29 cellular contexts compared by ENCODE assay signal in genomic region chr2:54986266-54986665, GRCh38.
DNase-seq lines count a peak whose midpoint lies in the region; ATAC-seq, FAIRE-seq and TF ChIP-seq lines count a peak whose summit lies in the region.
"Had no signal": no experiment of that assay in that cellular context is flagged by ENCODE, and none has a peak within 500 bp of the region (broad histone marks: within the 10 kb centered on the region; RNA-seq: fewer than 3 reads in every experiment).

No MANE protein-coding gene starts in this region.

- no peaks in the 10 kb centered on the region for H3K9me3 Mint-ChIP-seq in GM23338
- H3K9me3 Mint-ChIP-seq: activated naive CD4-positive, alpha-beta T cell treated with anti-CD3 and anti-CD28 coated beads, Interleukin-2, amount 50 U/mL, for 72 hours; activated T-helper 2 cell treated with anti-CD3 and anti-CD28 coated beads, Interferon-gamma antibody, Interleukin-2, Interleukin-4, amounts not matched to agents 10 μg/mL and 5 μg/mL and 100 μg/mL, durations not matched to agents 14 hours and 24 hours and 36 hours; IgD-negative memory B cell; neural progenitor cell; stimulated activated naive CD8-positive, alpha-beta T cell treated with anti-CD3 and anti-CD28 coated beads, Interleukin-15, amount 100 ng/mL, for 72 hours had no signal

- TF ChIP-seq EP300 in HepG2 (IDR thresholded peaks at IDR 0.05; ENCODE audit: low read depth in 2 of 2, low read length in 2 of 2) (no peak), HepG2 (CRISPR knock-in tag; IDR thresholded peaks at IDR 0.05; ENCODE audit: borderline replicate concordance) (no peak)

- peaks cover 97% of the 10 kb centered on the region for H3K79me2 ChIP-seq in GM23338 (replicated peaks; ENCODE audit: insufficient read depth)
- H3K79me2 ChIP-seq in HepG2 (ENCODE audit: insufficient read depth, low read length) = peaks cover 36% of the 10 kb centered on the region

- H3K4me3 ChIP-seq in GM23338 = no peak overlapping the region
- H3K4me3 ChIP-seq in body of pancreas = no peak overlapping the region
- H3K4me3 ChIP-seq in HepG2 (replicated peaks in 1 of 3; ENCODE audit: insufficient read depth in 1 of 3, low read depth in 2 of 3, low read length in 3 of 3) = no peak overlapping the region
- H3K4me3 ChIP-seq in ascending aorta = no peak overlapping the region
- H3K4me3 ChIP-seq: gastroesophageal sphincter, lung, neural progenitor cell, transverse colon had no signal

- ATAC-seq in GM23338 (no peak), body of pancreas (no peak), HepG2 (no peak), GM21526 (IDR thresholded peaks at IDR 0.05; ENCODE audit: low FRiP score, unreplicated experiment) (no peak), GM18867 (IDR thresholded peaks at IDR 0.05; ENCODE audit: unreplicated experiment) (no peak)
- ATAC-seq: activated naive CD4-positive, alpha-beta T cell treated with anti-CD3 and anti-CD28 coated beads, Interleukin-2, amount 50 U/mL, for 72 hours; gastroesophageal sphincter; HCT116; sciatic nerve; stimulated activated naive CD8-positive, alpha-beta T cell treated with anti-CD3 and anti-CD28 coated beads, Interleukin-15, amount 100 ng/mL, for 72 hours had no signal

- in situ Hi-C loops in HepG2 (cut with HindIII; ENCODE audit: extremely low pct_ligation_motif_present, low pct_unique_long_range_greater_than_20kb) = no loop called here

- no peaks in the 10 kb centered on the region for H3K27me3 Mint-ChIP-seq in GM23338 (ENCODE audit: insufficient read depth, low read depth, poor library complexity)
- H3K27me3 Mint-ChIP-seq: IgD-negative memory B cell; stimulated activated naive CD8-positive, alpha-beta T cell treated with anti-CD3 and anti-CD28 coated beads, Interleukin-15, amount 100 ng/mL, for 72 hours had no signal

- 23 to 33% methylated on average over 3 of the region's 3 CpGs for WGBS in body of pancreas, 2 donors
- 97% methylated on average over 3 of the region's 3 CpGs for WGBS in HepG2 (ENCODE audit: low lambda C conversion rate)

- H2AFZ ChIP-seq in GM23338 (no peak overlapping the region), HepG2 (ENCODE audit: low read length) (no peak overlapping the region)
- H2AFZ ChIP-seq: neural progenitor cell had no signal

- H3K9me3 ChIP-seq in body of pancreas = no peaks in the 10 kb centered on the region
- H3K9me3 ChIP-seq in HepG2 (ENCODE audit: low read length) = no peaks in the 10 kb centered on the region
- H3K9me3 ChIP-seq in ascending aorta = no peaks in the 10 kb centered on the region
- H3K9me3 ChIP-seq: gastroesophageal sphincter, transverse colon had no signal

- H3K27me3 ChIP-seq in GM23338 (ENCODE audit: insufficient read depth) (no peaks in the 10 kb centered on the region), body of pancreas (no peaks in the 10 kb centered on the region), HepG2 (ENCODE audit: control insufficient read depth in 1 of 2, insufficient read depth in 2 of 2, low read length in 2 of 2) (no peaks in the 10 kb centered on the region), ascending aorta (no peaks in the 10 kb centered on the region)
- H3K27me3 ChIP-seq: gastroesophageal sphincter, neural progenitor cell, transverse colon had no signal

- peak overlapping the region; percentile 10; the same call in 1 of the 2 replicates for H3K27ac Mint-ChIP-seq in GM23338
- H3K27ac Mint-ChIP-seq: activated naive CD4-positive, alpha-beta T cell treated with anti-CD3 and anti-CD28 coated beads, Interleukin-2, amount 50 U/mL, for 72 hours; activated T-helper 2 cell treated with anti-CD3 and anti-CD28 coated beads, Interferon-gamma antibody, Interleukin-2, Interleukin-4, amounts not matched to agents 10 μg/mL and 5 μg/mL and 100 μg/mL, durations not matched to agents 14 hours and 24 hours and 36 hours; IgD-negative memory B cell; neural progenitor cell had no signal

- peaks cover 29% of the 10 kb centered on the region; the same call in 2 of the 3 replicates for H3K4me1 Mint-ChIP-seq in GM23338
- H3K4me1 Mint-ChIP-seq: neural progenitor cell had no signal

- no peak overlapping the region for H3K4me2 ChIP-seq in GM23338
- no peak overlapping the region for H3K4me2 ChIP-seq in HepG2 (ENCODE audit: low read depth, low read length)
- H3K4me2 ChIP-seq: neural progenitor cell had no signal

- H3K27ac ChIP-seq in GM23338 (ENCODE audit: low read depth) (no peak overlapping the region), body of pancreas (no peak overlapping the region), HepG2 (ENCODE audit: extremely low read length, insufficient read depth, low read length) (no peak overlapping the region), ascending aorta (no peak overlapping the region)
- H3K27ac ChIP-seq: C4-2B, gastroesophageal sphincter, transverse colon, WERI-Rb-1 had no signal

- no peak for FAIRE-seq in HepG2 (lab: Jason Lieb, UNC)

- TF ChIP-seq RAD21 in HepG2 (CRISPR knock-in tag; IDR thresholded peaks at IDR 0.05) = no peak

- H3K4me1 ChIP-seq in GM23338 (ENCODE audit: insufficient read depth) (peaks cover 17% of the 10 kb centered on the region), body of pancreas (peaks cover 54% of the 10 kb centered on the region), HepG2 (ENCODE audit: insufficient read depth, low read length) (no peaks in the 10 kb centered on the region), ascending aorta (peaks cover 12 to 26% of the 10 kb centered on the region in 2 donors)
- H3K4me1 ChIP-seq: neural progenitor cell had no signal

- H3K36me3 ChIP-seq in GM23338 (ENCODE audit: insufficient read depth) = peaks cover 11% of the 10 kb centered on the region; the same call in 1 of the 2 replicates
- H3K36me3 ChIP-seq in body of pancreas (replicated peaks in 1 of 2; ENCODE audit: insufficient read depth in 1 of 2, low read depth in 2 of 2) = no peaks in the 10 kb centered on the region
- peaks cover 11 to 38% of the 10 kb centered on the region in 2 experiments for H3K36me3 ChIP-seq in HepG2 (replicated peaks in 1 of 2; ENCODE audit: control insufficient read depth in 1 of 2, insufficient read depth in 2 of 2, low read length in 2 of 2)
- H3K36me3 ChIP-seq in ascending aorta = peaks cover 10 to 18% of the 10 kb centered on the region in 2 donors

- H3K9me2 ChIP-seq in GM23338 (ENCODE audit: insufficient read depth) = no peaks in the 10 kb centered on the region

- H3K9ac ChIP-seq in HepG2 (ENCODE audit: insufficient read depth, low read depth, low read length) = no peak overlapping the region
- H3K9ac ChIP-seq: neural progenitor cell had no signal

- CTCF ChIA-PET in HepG2 (lab: Yijun Ruan, JAX; ENCODE audit: low intra/inter-chr PET ratio, low total read pairs) = no interaction called here

- no peak overlapping the region for H3K4me3 Mint-ChIP-seq in GM23338
- H3K4me3 Mint-ChIP-seq: IgD-negative memory B cell; neural progenitor cell; stimulated activated naive CD8-positive, alpha-beta T cell treated with anti-CD3 and anti-CD28 coated beads, Interleukin-15, amount 100 ng/mL, for 72 hours had no signal

- BruUV-seq in HepG2 (replicated peaks; lab: Mats Ljungman, UMichigan) = no TSS peak

- TF ChIP-seq CTCF in GM23338 (conservative IDR thresholded peaks at IDR 0.05; ENCODE audit: low read depth in 2 of 2) = no peak
- TF ChIP-seq CTCF in body of pancreas (IDR thresholded peaks at IDR 0.05) = no peak
- TF ChIP-seq CTCF in HepG2 (CRISPR knock-in tag; IDR thresholded peaks at IDR 0.05) = no peak
- no peak for TF ChIP-seq CTCF in ascending aorta (IDR thresholded peaks at IDR 0.05)

- DNase-seq in GM23338 (ENCODE audit: low spot score) (no peak), NCI-H2081 treated with DMSO at 0.1 percent for 48 hours (lab: John Stamatoyannopoulos, UW) (peak; percentile 19), body of pancreas (peak in 3 of 4 donors; percentile 41 to 56 (median 55)), HepG2 (ENCODE audit: low spot score) (no peak), ascending aorta (ENCODE audit: low spot score in 2 of 2) (no peak)
- DNase-seq: activated CD4-positive, alpha-beta T cell treated with anti-CD3 and anti-CD28 coated beads, Interleukin-2, amount 50 U/mL, for 4 hours; activated CD8-positive, alpha-beta memory T cell treated with anti-CD3 and anti-CD28 coated beads, Interleukin-2, amount 50 U/mL, for 4 hours; anterior cingulate cortex; effector CD8-positive, alpha-beta T cell; EL; kidney glomerular epithelial cell; NCI-H1105 treated with DMSO at 0.1 percent for 48 hours; NCI-H524 treated with DMSO at 0.1 percent for 48 hours; posterior cingulate gyrus; RPMI8226; stimulated activated naive CD8-positive, alpha-beta T cell treated with anti-CD3 and anti-CD28 coated beads, Interleukin-15, amount 100 ng/mL, for 72 hours; transverse colon; WERI-Rb-1 had no signal

- peaks cover 25% of the 10 kb centered on the region for H3K36me3 Mint-ChIP-seq in GM23338 (ENCODE audit: low read depth)

- TF ChIP-seq POLR2A in body of pancreas (IDR thresholded peaks at IDR 0.05) (no peak), HepG2 (IDR thresholded peaks at IDR 0.05; ENCODE audit: insufficient read depth in 1 of 2, low read depth in 2 of 2, low read length in 2 of 2) (no peak)

- POLR2A ChIA-PET in HepG2 (lab: Yijun Ruan, JAX) = no interaction called here

- intact Hi-C loops in body of pancreas (cut with DNase I) (no loop called here), HepG2 (cut with micrococcal nuclease; ENCODE audit: unreplicated experiment) (no loop called here), ascending aorta (cut with DNase I) (no loop called here)

- H3F3A ChIP-seq in GM23338 (replicated peaks; ENCODE audit: low read depth) = no peaks in the 10 kb centered on the region

- H4K20me1 ChIP-seq in GM23338 (replicated peaks; ENCODE audit: insufficient read depth) (peaks cover 38% of the 10 kb centered on the region), HepG2 (ENCODE audit: insufficient read depth, low read length) (peaks cover 9% of the 10 kb centered on the region)

TF ChIP-seq in GM23338, 12 proteins besides CTCF, POLR2A, EP300 and RAD21 (continues in another document):
- TF ChIP-seq STAT1 (IDR thresholded peaks at IDR 0.05; ENCODE audit: unreplicated experiment) = no peak

TF ChIP-seq in HepG2, 621 proteins besides CTCF, POLR2A, EP300 and RAD21:
- TF ChIP-seq ZEB1 (IDR thresholded peaks at IDR 0.05; ENCODE audit: insufficient replicate concordance, low read depth) = no peak
- TF ChIP-seq RBM22 (optimal IDR thresholded peaks at IDR 0.05; ENCODE audit: low read length) = peak; percentile 22

Comparison
In these comparisons a context has a peak if more than half of its experiments do, and no peak if none do; other contexts are left out.
1. DNase-seq: peak in NCI-H2081 treated with DMSO at 0.1 percent for 48 hours (single experiment) and body of pancreas (3 of 4); none in GM23338 (single experiment), HepG2 (single experiment) and ascending aorta (0 of 2).